Comparison of ENCODE assay signal across 1 cellular context in the genomic region with DNA sequence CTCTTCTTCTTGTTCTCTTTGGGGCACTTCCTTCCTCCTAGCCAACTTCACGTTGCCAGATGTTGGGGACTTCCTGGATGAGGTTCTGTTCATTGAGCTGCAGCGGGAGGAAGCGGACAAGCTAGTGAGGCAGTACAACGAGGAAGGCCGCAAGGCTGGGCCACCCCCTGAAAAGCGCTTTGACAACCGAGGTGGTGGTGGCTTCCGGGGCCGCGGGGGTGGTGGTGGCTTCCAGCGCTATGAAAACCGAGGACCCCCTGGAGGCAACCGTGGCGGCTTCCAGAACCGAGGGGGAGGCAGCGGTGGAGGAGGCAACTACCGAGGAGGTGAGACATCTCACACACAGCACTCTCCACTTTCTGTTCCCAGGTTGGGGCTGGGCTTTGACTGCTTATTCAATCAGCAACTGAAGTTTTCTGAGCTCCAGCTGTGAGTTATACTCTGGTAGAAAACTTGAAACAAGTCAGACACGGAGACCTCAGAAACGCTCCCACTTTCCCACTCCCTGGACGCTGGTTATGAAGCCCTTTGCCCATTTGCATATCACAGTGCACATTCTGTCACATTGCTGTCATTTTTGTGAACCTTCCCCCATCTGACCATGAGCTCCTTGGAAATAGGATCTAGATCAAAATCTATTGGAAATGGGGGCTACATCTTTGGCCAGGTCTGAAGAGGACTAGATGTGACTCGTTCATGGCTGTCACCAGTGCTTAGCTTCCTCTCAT.
TF ChIP-seq lines count a peak whose summit lies in the region.

No MANE protein-coding gene starts in this region.

TF ChIP-seq in GM12878, 131 proteins besides CTCF, POLR2A, EP300 and RAD21:
- TF ChIP-seq CBX3 (IDR thresholded peaks at IDR 0.05; ENCODE audit: borderline replicate concordance, low read depth) (no peak), NR2F1 (conservative IDR thresholded peaks at IDR 0.05) (no peak), ZNF687 (IDR thresholded peaks at IDR 0.05) (peak; percentile 57), ETV6 (conservative IDR thresholded peaks at IDR 0.05 in 1 of 2, IDR thresholded peaks at IDR 0.05 in 1 of 2; ENCODE audit: borderline replicate concordance in 1 of 2, low read depth in 1 of 2) (peak in 1 of 2 experiments; percentile 80; a peak in 1 of 4 replicates), HDGF (IDR thresholded peaks at IDR 0.05) (0 out of 2 replicates have a peak, but pooled peaks have one; percentile 23), RUNX3 (IDR thresholded peaks at IDR 0.05; ENCODE audit: low read length) (0 out of 2 replicates have a peak, but pooled peaks have one; percentile 26), ATF7 (IDR thresholded peaks at IDR 0.05; ENCODE audit: low read depth) (0 out of 2 replicates have a peak, but pooled peaks have one; percentile 33), SMARCA5 (IDR thresholded peaks at IDR 0.05) (peak; percentile 67), ATF3 (IDR thresholded peaks at IDR 0.05; ENCODE audit: borderline replicate concordance, extremely low read depth, low read depth, low read length) (no peak), IKZF2 (IDR thresholded peaks at IDR 0.05) (peak; percentile 65 to 69; a peak in 1 of 4 replicates), TAF1 (IDR thresholded peaks at IDR 0.05; ENCODE audit: borderline replicate concordance, low read depth, low read length) (0 out of 2 replicates have a peak, but pooled peaks have one; percentile 21), EGR1 (IDR thresholded peaks at IDR 0.05; ENCODE audit: borderline replicate concordance in 1 of 2, low read depth in 2 of 2, low read length in 2 of 2) (peak in 1 of 2 experiments; percentile 85; a peak in 1 of 3 replicates), IKZF1 (conservative IDR thresholded peaks at IDR 0.05) (peak; percentile 77), SPI1 (IDR thresholded peaks at IDR 0.05; ENCODE audit: borderline replicate concordance, insufficient read depth, low read depth, low read length) (peak; percentile 75; the same call in 1 of the 2 replicates), JUNB (IDR thresholded peaks at IDR 0.05) (peak; percentile 19; the same call in 1 of the 2 replicates), SP1 (IDR thresholded peaks at IDR 0.05; ENCODE audit: low read depth, low read length) (peak; percentile 6), DPF2 (IDR thresholded peaks at IDR 0.05) (0 out of 2 replicates have a peak, but pooled peaks have one; percentile 37), PAX5 (IDR thresholded peaks at IDR 0.05; ENCODE audit: borderline replicate concordance, low read depth, low read length) (0 out of 2 replicates have a peak, but pooled peaks have one; percentile 8), ZNF217 (IDR thresholded peaks at IDR 0.05) (0 out of 2 replicates have a peak, but pooled peaks have one; percentile 27), CEBPZ (IDR thresholded peaks at IDR 0.05; ENCODE audit: low read depth, low read length) (no peak), POU2F2 (IDR thresholded peaks at IDR 0.05; ENCODE audit: borderline replicate concordance, low read depth, low read length) (peak; percentile 90), MTA2 (IDR thresholded peaks at IDR 0.05; ENCODE audit: low read depth) (0 out of 2 replicates have a peak, but pooled peaks have one; percentile 18), IRF4 (IDR thresholded peaks at IDR 0.05; ENCODE audit: low read depth, low read length) (0 out of 2 replicates have a peak, but pooled peaks have one; percentile 35)
- TF ChIP-seq, protein P1, sequence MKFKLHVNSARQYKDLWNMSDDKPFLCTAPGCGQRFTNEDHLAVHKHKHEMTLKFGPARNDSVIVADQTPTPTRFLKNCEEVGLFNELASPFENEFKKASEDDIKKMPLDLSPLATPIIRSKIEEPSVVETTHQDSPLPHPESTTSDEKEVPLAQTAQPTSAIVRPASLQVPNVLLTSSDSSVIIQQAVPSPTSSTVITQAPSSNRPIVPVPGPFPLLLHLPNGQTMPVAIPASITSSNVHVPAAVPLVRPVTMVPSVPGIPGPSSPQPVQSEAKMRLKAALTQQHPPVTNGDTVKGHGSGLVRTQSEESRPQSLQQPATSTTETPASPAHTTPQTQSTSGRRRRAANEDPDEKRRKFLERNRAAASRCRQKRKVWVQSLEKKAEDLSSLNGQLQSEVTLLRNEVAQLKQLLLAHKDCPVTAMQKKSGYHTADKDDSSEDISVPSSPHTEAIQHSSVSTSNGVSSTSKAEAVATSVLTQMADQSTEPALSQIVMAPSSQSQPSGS (IDR thresholded peaks at IDR 0.05; ENCODE audit: low read length): no peak
- TF ChIP-seq, protein P2, sequence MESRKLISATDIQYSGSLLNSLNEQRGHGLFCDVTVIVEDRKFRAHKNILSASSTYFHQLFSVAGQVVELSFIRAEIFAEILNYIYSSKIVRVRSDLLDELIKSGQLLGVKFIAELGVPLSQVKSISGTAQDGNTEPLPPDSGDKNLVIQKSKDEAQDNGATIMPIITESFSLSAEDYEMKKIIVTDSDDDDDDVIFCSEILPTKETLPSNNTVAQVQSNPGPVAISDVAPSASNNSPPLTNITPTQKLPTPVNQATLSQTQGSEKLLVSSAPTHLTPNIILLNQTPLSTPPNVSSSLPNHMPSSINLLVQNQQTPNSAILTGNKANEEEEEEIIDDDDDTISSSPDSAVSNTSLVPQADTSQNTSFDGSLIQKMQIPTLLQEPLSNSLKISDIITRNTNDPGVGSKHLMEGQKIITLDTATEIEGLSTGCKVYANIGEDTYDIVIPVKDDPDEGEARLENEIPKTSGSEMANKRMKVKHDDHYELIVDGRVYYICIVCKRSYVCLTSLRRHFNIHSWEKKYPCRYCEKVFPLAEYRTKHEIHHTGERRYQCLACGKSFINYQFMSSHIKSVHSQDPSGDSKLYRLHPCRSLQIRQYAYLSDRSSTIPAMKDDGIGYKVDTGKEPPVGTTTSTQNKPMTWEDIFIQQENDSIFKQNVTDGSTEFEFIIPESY (IDR thresholded peaks at IDR 0.05): no peak
- TF ChIP-seq, protein P3, sequence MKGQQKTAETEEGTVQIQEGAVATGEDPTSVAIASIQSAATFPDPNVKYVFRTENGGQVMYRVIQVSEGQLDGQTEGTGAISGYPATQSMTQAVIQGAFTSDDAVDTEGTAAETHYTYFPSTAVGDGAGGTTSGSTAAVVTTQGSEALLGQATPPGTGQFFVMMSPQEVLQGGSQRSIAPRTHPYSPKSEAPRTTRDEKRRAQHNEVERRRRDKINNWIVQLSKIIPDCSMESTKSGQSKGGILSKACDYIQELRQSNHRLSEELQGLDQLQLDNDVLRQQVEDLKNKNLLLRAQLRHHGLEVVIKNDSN (IDR thresholded peaks at IDR 0.05; ENCODE audit: borderline replicate concordance, extremely low read length, insufficient read depth, low read depth, low read length): no peak
- TF ChIP-seq, protein P4, sequence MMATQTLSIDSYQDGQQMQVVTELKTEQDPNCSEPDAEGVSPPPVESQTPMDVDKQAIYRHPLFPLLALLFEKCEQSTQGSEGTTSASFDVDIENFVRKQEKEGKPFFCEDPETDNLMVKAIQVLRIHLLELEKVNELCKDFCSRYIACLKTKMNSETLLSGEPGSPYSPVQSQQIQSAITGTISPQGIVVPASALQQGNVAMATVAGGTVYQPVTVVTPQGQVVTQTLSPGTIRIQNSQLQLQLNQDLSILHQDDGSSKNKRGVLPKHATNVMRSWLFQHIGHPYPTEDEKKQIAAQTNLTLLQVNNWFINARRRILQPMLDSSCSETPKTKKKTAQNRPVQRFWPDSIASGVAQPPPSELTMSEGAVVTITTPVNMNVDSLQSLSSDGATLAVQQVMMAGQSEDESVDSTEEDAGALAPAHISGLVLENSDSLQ (IDR thresholded peaks at IDR 0.05): no peak
